ENCODE assay signal across 1 cellular context in genomic region chr5:177403194-177403825, GRCh38.
TF ChIP-seq lines count a peak whose summit lies in the region.

No MANE protein-coding gene starts in this region.

TF ChIP-seq in HEK293, 187 proteins besides CTCF, POLR2A, EP300 and RAD21 (continued from another document and continues in another):
- TF ChIP-seq ZBTB26 (tag by site-specific recombination; optimal IDR thresholded peaks at IDR 0.05) = peak; percentile 98
- TF ChIP-seq ZBTB11 (tag by site-specific recombination; conservative IDR thresholded peaks at IDR 0.05; ENCODE audit: low read depth) = no peak
- TF ChIP-seq OSR2 (tag by site-specific recombination; IDR thresholded peaks at IDR 0.05) = no peak
- no peak for TF ChIP-seq ZNF645 (tag by site-specific recombination; IDR thresholded peaks at IDR 0.05)
- peak; percentile 47; the same call in 1 of the 2 replicates for TF ChIP-seq ZSCAN5A (tag by site-specific recombination; IDR thresholded peaks at IDR 0.05)
- TF ChIP-seq ATF2 (tag by site-specific recombination; IDR thresholded peaks at IDR 0.05; ENCODE audit: low read depth) = no peak
- no peak for TF ChIP-seq ZNF560 (tag by site-specific recombination; IDR thresholded peaks at IDR 0.05; ENCODE audit: borderline replicate concordance)
- no peak for TF ChIP-seq ZBTB17 (tag by site-specific recombination; IDR thresholded peaks at IDR 0.05)
- no peak for TF ChIP-seq PRDM10 (tag by site-specific recombination; IDR thresholded peaks at IDR 0.05)
- no peak for TF ChIP-seq ZNF555 (tag by site-specific recombination; conservative IDR thresholded peaks at IDR 0.05)
- no peak for TF ChIP-seq ZBTB10 (tag by site-specific recombination; IDR thresholded peaks at IDR 0.05)
- no peak for TF ChIP-seq MYNN (tag by site-specific recombination; IDR thresholded peaks at IDR 0.05; ENCODE audit: borderline replicate concordance)
- no peak for TF ChIP-seq ZNF239 (tag by site-specific recombination; IDR thresholded peaks at IDR 0.05)
- no peak for TF ChIP-seq PRDM1 (tag by site-specific recombination; IDR thresholded peaks at IDR 0.05)
- TF ChIP-seq KLF8 (tag by site-specific recombination; IDR thresholded peaks at IDR 0.05) = peak; percentile 85; the same call in 1 of the 2 replicates
- TF ChIP-seq ZNF843 (tag by site-specific recombination; IDR thresholded peaks at IDR 0.05) = peak; percentile 23; the same call in 1 of the 2 replicates
- TF ChIP-seq ZNF274 (IDR thresholded peaks at IDR 0.05; ENCODE audit: low read length) = no peak
- no peak for TF ChIP-seq ZNF274 (tag by site-specific recombination; IDR thresholded peaks at IDR 0.05; ENCODE audit: borderline replicate concordance)
- 0 out of 2 replicates have a peak, but pooled peaks have one; percentile 81 for TF ChIP-seq ZNF423 (tag by site-specific recombination; IDR thresholded peaks at IDR 0.05)
- no peak for TF ChIP-seq ZNF280D (tag by site-specific recombination; IDR thresholded peaks at IDR 0.05)
- peak; percentile 59; the same call in 1 of the 2 replicates for TF ChIP-seq PATZ1 (tag by site-specific recombination; IDR thresholded peaks at IDR 0.05)
- peak; percentile 86 for TF ChIP-seq ZNF777 (tag by site-specific recombination; IDR thresholded peaks at IDR 0.05; ENCODE audit: borderline replicate concordance)
- 0 out of 2 replicates have a peak, but pooled peaks have one; percentile 8 for TF ChIP-seq ZBTB6 (tag by site-specific recombination; IDR thresholded peaks at IDR 0.05)
- peak; percentile 52; the same call in 1 of the 2 replicates for TF ChIP-seq ZNF37A (tag by site-specific recombination; IDR thresholded peaks at IDR 0.05)
- peak; percentile 59 for TF ChIP-seq KLF9 (tag by site-specific recombination; IDR thresholded peaks at IDR 0.05; ENCODE audit: low read depth)
- TF ChIP-seq ZNF549 (tag by site-specific recombination; IDR thresholded peaks at IDR 0.05) = no peak
- no peak for TF ChIP-seq ZNF658 (tag by site-specific recombination; IDR thresholded peaks at IDR 0.05)
- TF ChIP-seq ZNF449 (tag by site-specific recombination; IDR thresholded peaks at IDR 0.05) = 0 out of 2 replicates have a peak, but pooled peaks have one; percentile 39
- 0 out of 2 replicates have a peak, but pooled peaks have one; percentile 16 for TF ChIP-seq ZNF324 (tag by site-specific recombination; IDR thresholded peaks at IDR 0.05)
